Comparison of ENCODE assay signal across 8 cellular contexts in genomic region chr12:49069507-49070346, GRCh38. TPM values are rescaled to one million over a fixed set of nuclear protein-coding genes. Genes with fewer than 3 reads are reported as not detected.
A peak's percentile ranks its signal among the peaks of the same experiment; 100 is the strongest.
DNase-seq lines count a peak whose midpoint lies in the region.

TSS of gene RHEBL1 (minus strand) at chr12:49069979. CDS start at chr12:49069785, 194 bp downstream.

- H3K9ac ChIP-seq in subcutaneous abdominal adipose tissue (ENCODE audit: low read length in 5 of 5) = peak within 1 kb of the TSS; percentile 26 to 79 (median 60)

- peak within 1 kb of the TSS; percentile 92 for H2AFZ ChIP-seq in neuron (ENCODE audit: low read depth, low read length)

- H3K9me3 ChIP-seq in MG63 (no peaks in the 10 kb centered on the region), neuron (ENCODE audit: low read length) (no peaks in the 10 kb centered on the region), subcutaneous abdominal adipose tissue (ENCODE audit: control insufficient read depth in 5 of 5, low read length in 5 of 5) (no peaks in the 10 kb centered on the region)

- H3K4me1 ChIP-seq in neuron (ENCODE audit: insufficient read depth, low read length) = peaks cover 11% of the 10 kb centered on the region
- peaks cover 3 to 16% (median 14%) of the 10 kb centered on the region in 5 donors for H3K4me1 ChIP-seq in subcutaneous abdominal adipose tissue (ENCODE audit: control insufficient read depth in 5 of 5, insufficient read depth in 5 of 5, low read length in 5 of 5)

- peak; percentile 90 for DNase-seq in GF-D8 (lab: John Stamatoyannopoulos, UW)
- DNase-seq in HCEC 1CT = peak; percentile 98
- peak; percentile 97 for DNase-seq in MG63
- DNase-seq in SHP77 (lab: John Stamatoyannopoulos, UW) = peak; percentile 95 to 97
- peak; percentile 97 for DNase-seq in activated effector memory CD4-positive, alpha-beta T cell treated with Interleukin-2 at 50 U/mL for 16 hours
- peak; percentile 94 for DNase-seq in fibroblast of the conjunctiva (ENCODE audit: low read depth)

- H3K4me3 ChIP-seq in MG63 = peak within 1 kb of the TSS; percentile 94
- peak within 1 kb of the TSS; percentile 85 for H3K4me3 ChIP-seq in neuron (ENCODE audit: low read length)
- H3K4me3 ChIP-seq in subcutaneous abdominal adipose tissue (ENCODE audit: low read depth in 1 of 5, low read length in 5 of 5) = peak within 1 kb of the TSS; percentile 69 to 94 (median 85)

- H3K27ac ChIP-seq in subcutaneous abdominal adipose tissue (ENCODE audit: low read depth, low read length) = peak within 1 kb of the TSS; percentile 62

- no peaks in the 10 kb centered on the region for H3K27me3 ChIP-seq in MG63
- H3K27me3 ChIP-seq in neuron (ENCODE audit: insufficient read depth, low read length) = no peaks in the 10 kb centered on the region
- H3K27me3 ChIP-seq in subcutaneous abdominal adipose tissue (ENCODE audit: control insufficient read depth in 5 of 5, insufficient read depth in 4 of 5, low read length in 5 of 5) = no peaks in the 10 kb centered on the region

- H3K36me3 ChIP-seq in MG63 (no peaks in the 10 kb centered on the region), neuron (ENCODE audit: insufficient read depth, low read length) (no peaks in the 10 kb centered on the region), subcutaneous abdominal adipose tissue (ENCODE audit: control insufficient read depth in 5 of 5, insufficient read depth in 5 of 5, low read length in 5 of 5) (no peaks in the 10 kb centered on the region)

RNA-seq across cellular contexts. Expression of gene RHEBL1, which starts in this region (rescaled TPM):
- total RNA-seq in MG63 (2014; rRNA removed; shearing (Covaris generic); ENCODE audit: low replicate concordance) = 0.16 TPM in 1 of 2 replicates, not detected in the other

Comparison
In these comparisons a context has a peak if more than half of its experiments do, and no peak if none do; other contexts are left out.
1. Peak in every context shown above with its lines: DNase-seq, H3K4me3 ChIP-seq and H3K27ac ChIP-seq.
2. Peak in DNase-seq and H3K4me3 ChIP-seq in MG63; RNA of the gene not detected or under 1 TPM.